In genomic region chr6:168611691-168612090, GRCh38 we compare ENCODE assay signal across 30 cellular contexts.
"Had no signal": no experiment of that assay in that cellular context is flagged by ENCODE, and none has a peak within 500 bp of the region (broad histone marks: within the 10 kb centered on the region; RNA-seq: fewer than 3 reads in every experiment).

No MANE protein-coding gene starts in this region.

- H3K27ac ChIP-seq: adrenal gland, ascending aorta, body of pancreas, brain microvascular endothelial cell, breast epithelium, cardiac muscle cell had no signal

- H3K27me3 ChIP-seq: adrenal gland, ascending aorta, body of pancreas, brain microvascular endothelial cell, breast epithelium, cardiac muscle cell had no signal

- H3K4me1 ChIP-seq: adrenal gland, body of pancreas, breast epithelium had no signal

- ATAC-seq: activated naive CD4-positive, alpha-beta T cell treated with anti-CD3 and anti-CD28 coated beads, Interleukin-2, amount 50 U/mL, for 72 hours; activated naive CD8-positive, alpha-beta T cell treated with anti-CD3 and anti-CD28 coated beads, Interleukin-2, amount 50 U/mL, for 24 hours; activated T-cell treated with anti-CD3 and anti-CD28 coated beads, Interleukin-2, amount 50 U/mL, for 4 hours; activated T-cell treated with anti-CD3 and anti-CD28 coated beads, Interleukin-2, amount 50 U/mL, for 72 hours; activated T-helper 17 cell treated with anti-CD3 and anti-CD28 coated beads, Interleukin-2, amount 50 U/mL, for 72 hours; body of pancreas had no signal

- H3K4me3 ChIP-seq: adrenal gland, ascending aorta, body of pancreas, breast epithelium, cardiac muscle cell had no signal

- DNase-seq: activated effector memory CD4-positive, alpha-beta T cell treated with anti-CD3 and anti-CD28 coated beads, Interleukin-2, amount 50 U/mL, for 16 hours; activated effector memory CD4-positive, alpha-beta T cell treated with Interleukin-2 at 50 U/mL for 16 hours; activated gamma-delta T cell; activated gamma-delta T cell treated with Interleukin-2 at 50 U/mL for 16 hours; activated naive CD4-positive, alpha-beta T cell; activated naive CD4-positive, alpha-beta T cell treated with anti-CD3 and anti-CD28 coated beads for 36 hours; activated naive CD4-positive, alpha-beta T cell treated with anti-CD3 and anti-CD28 coated beads, Interleukin-2, amount 10 ng/mL, durations not matched to agents 7 days and 5 days; activated naive CD4-positive, alpha-beta T cell treated with anti-CD3 and anti-CD28 coated beads, Interleukin-2, amount 50 U/mL, for 16 hours; activated naive CD8-positive, alpha-beta T cell treated with anti-CD3 and anti-CD28 coated beads for 36 hours; activated naive CD8-positive, alpha-beta T cell treated with anti-CD3 and anti-CD28 coated beads, Interleukin-2, amount 10 ng/mL, durations not matched to agents 7 days and 5 days; activated naive CD8-positive, alpha-beta T cell treated with anti-CD3 and anti-CD28 coated beads, Interleukin-2, amount 50 U/mL, for 24 hours; activated T-cell treated with anti-CD3 and anti-CD28 coated beads for 4 hours; activated T-cell treated with anti-CD3 and anti-CD28 coated beads, Interleukin-2, amount 50 U/mL, for 1 hour; activated T-cell treated with anti-CD3 and anti-CD28 coated beads, Interleukin-2, amount 50 U/mL, for 24 hours; activated T-cell treated with anti-CD3 and anti-CD28 coated beads, Interleukin-2, amount 50 U/mL, for 4 hours; activated T-cell treated with anti-CD3 and anti-CD28 coated beads, Interleukin-2, amount 50 U/mL, for 48 hours; activated T-cell treated with anti-CD3 and anti-CD28 coated beads, Interleukin-2, amount 50 U/mL, for 72 hours; adrenal gland; amniotic stem cell; amygdala; anterior cingulate cortex; body of pancreas; brain microvascular endothelial cell; caudate nucleus; cerebellar nuclear complex had no signal

- H3K9me3 ChIP-seq: adrenal gland, body of pancreas, breast epithelium had no signal

- H3K36me3 ChIP-seq: adrenal gland, brain microvascular endothelial cell, breast epithelium, cardiac muscle cell had no signal
